8 cellular contexts compared by ENCODE assay signal in genomic region chr7:94375167-94375566, GRCh38. TPM values are rescaled to one million over a fixed set of nuclear protein-coding genes. Genes with fewer than 3 reads are reported as not detected.
DNase-seq lines count a peak whose midpoint lies in the region; ATAC-seq and TF ChIP-seq lines count a peak whose summit lies in the region.

No MANE protein-coding gene starts in this region.

- peak overlapping the region; percentile 15 for H3K4me3 Mint-ChIP-seq in progenitor cell of endocrine pancreas (ENCODE audit: low read depth)

- H3K27ac ChIP-seq in WERI-Rb-1 (peak overlapping the region; percentile 93), heart right ventricle (peak overlapping the region; percentile 23 to 89 (median 84))

- H3K4me1 ChIP-seq in heart right ventricle = peaks cover 0 to 28% (median 0%) of the 10 kb centered on the region in 9 donors

- no peak for TF ChIP-seq CTCF in WERI-Rb-1 (IDR thresholded peaks at IDR 0.05; ENCODE audit: low read depth, low read length)
- TF ChIP-seq CTCF in heart right ventricle (IDR thresholded peaks at IDR 0.05) = no peak
- TF ChIP-seq CTCF in progenitor cell of endocrine pancreas (IDR thresholded peaks at IDR 0.05; ENCODE audit: unreplicated experiment) = no peak

- peak; percentile 56 for DNase-seq in Daoy (ENCODE audit: low read depth)
- DNase-seq in WERI-Rb-1 = peak; percentile 89
- peak in 1 of 2 donors; percentile 82 for DNase-seq in heart right ventricle
- DNase-seq in progenitor cell of endocrine pancreas (ENCODE audit: low spot score, unreplicated experiment) = no peak
- DNase-seq in pons (ENCODE audit: low spot score) = no peak
- no peak for DNase-seq in stimulated activated CD4-positive, alpha-beta T cell treated with anti-CD3 and anti-CD28 coated beads, Interleukin-4, amount 100 ng/mL, for 4 hours

- ATAC-seq in heart right ventricle (peak; percentile 91 to 98 (median 95)), GM18502 (IDR thresholded peaks at IDR 0.05; ENCODE audit: poor library complexity, unreplicated experiment) (no peak), GM21390 (IDR thresholded peaks at IDR 0.05; ENCODE audit: unreplicated experiment) (no peak)

- intact Hi-C loops in heart right ventricle (cut with DNase I) = loop anchor here in 4 of 10 donors (1.0 to 5.0 kb wide), 6 partner anchors 19 to 78 kb away; partner anchors contain the start of gene COL1A2 (in 3 of the 4)

- 26 to 44% methylated on average over 2 of the region's 2 CpGs for WGBS in heart right ventricle, 2 donors

- H3K36me3 Mint-ChIP-seq in progenitor cell of endocrine pancreas (ENCODE audit: insufficient read depth) = no peaks in the 10 kb centered on the region

- no peaks in the 10 kb centered on the region for H3K27me3 ChIP-seq in WERI-Rb-1 (ENCODE audit: insufficient read depth, low read depth, severe bottlenecking)
- H3K27me3 ChIP-seq in heart right ventricle = no peaks in the 10 kb centered on the region

- H3K4me1 Mint-ChIP-seq in progenitor cell of endocrine pancreas (ENCODE audit: low read depth) = peaks cover 13% of the 10 kb centered on the region

- peak overlapping the region; percentile 0; the same call in 1 of the 2 replicates for H3K4me3 ChIP-seq in WERI-Rb-1 (ENCODE audit: low read depth, low read length)
- H3K4me3 ChIP-seq in heart right ventricle = peak overlapping the region in 7 of 10 donors; percentile 13 to 37 (median 26)

- peak overlapping the region; percentile 67 for H3K27ac Mint-ChIP-seq in progenitor cell of endocrine pancreas

- no peaks in the 10 kb centered on the region for H3K36me3 ChIP-seq in WERI-Rb-1
- H3K36me3 ChIP-seq in heart right ventricle = no peaks in the 10 kb centered on the region

- no peaks in the 10 kb centered on the region for H3K27me3 Mint-ChIP-seq in progenitor cell of endocrine pancreas

- peaks cover 4% of the 10 kb centered on the region for H3K9me3 ChIP-seq in WERI-Rb-1 (ENCODE audit: severe bottlenecking)
- H3K9me3 ChIP-seq in heart right ventricle = no peaks in the 10 kb centered on the region

- no peaks in the 10 kb centered on the region for H3K9me3 Mint-ChIP-seq in progenitor cell of endocrine pancreas (ENCODE audit: low read depth)

RNA-seq across cellular contexts. Expression of gene COL1A2, which starts 19.5 kb away (rescaled TPM):
- total RNA-seq in Daoy (2014; rRNA removed; shearing (Covaris generic)) = 596 and 732 TPM in 2 replicates
- total RNA-seq in heart right ventricle (100 to 1,000 TPM in 4 of 10 donors, 10 to 100 TPM in 6; 62.4 to 428 (median 91.0) TPM), progenitor cell of endocrine pancreas (14.8 and 26.2 TPM in 2 replicates)
- polyA plus RNA-seq in heart right ventricle = 100 to 1,000 TPM in 1 of 2 donors, 10 to 100 TPM in 1; 45.2 to 155 TPM

Comparison
In these comparisons a context has a peak if more than half of its experiments do, and no peak if none do; other contexts are left out.
1. DNase-seq: peak in Daoy (single experiment) and WERI-Rb-1 (single experiment); none in progenitor cell of endocrine pancreas (single experiment), pons (single experiment) and stimulated activated CD4-positive, alpha-beta T cell treated with anti-CD3 and anti-CD28 coated beads, Interleukin-4, amount 100 ng/mL, for 4 hours (0 of 2).
2. ATAC-seq: peak in heart right ventricle (8 of 8); none in GM18502 (single experiment) and GM21390 (single experiment).